Comparison of ENCODE assay signal across 9 cellular contexts in the genomic region with DNA sequence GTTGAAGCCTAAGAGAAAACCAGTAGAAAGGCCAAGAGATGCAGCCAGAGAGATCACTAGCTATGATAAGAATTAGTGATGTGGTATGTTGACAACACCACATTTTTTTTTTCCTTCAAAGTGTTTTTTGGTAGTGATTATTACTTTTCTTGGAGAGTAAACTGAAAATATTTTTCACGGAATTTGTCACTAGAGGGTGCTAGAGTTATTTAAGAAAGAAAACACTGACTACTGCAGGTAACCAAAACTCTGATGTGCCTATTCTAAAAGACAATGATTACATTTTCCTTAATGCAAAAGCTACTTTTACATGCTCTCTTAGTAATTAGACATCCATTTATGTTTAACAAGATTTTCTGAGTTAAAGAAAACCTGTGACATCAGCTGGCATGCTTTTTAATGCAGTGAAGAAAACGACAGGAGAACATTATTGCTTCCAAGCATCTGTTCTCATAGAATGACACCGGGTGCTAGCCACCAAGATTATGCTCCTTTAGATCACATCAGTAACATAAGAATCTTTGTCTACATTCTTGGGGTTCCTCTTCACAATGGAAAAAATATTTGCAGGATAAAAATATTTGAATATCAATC. TPM values are rescaled to one million over a fixed set of nuclear protein-coding genes. Genes with fewer than 3 reads are reported as not detected.
DNase-seq lines count a peak whose midpoint lies in the region; ATAC-seq and TF ChIP-seq lines count a peak whose summit lies in the region.
"Had no signal": no experiment of that assay in that cellular context is flagged by ENCODE, and none has a peak within 500 bp of the region (broad histone marks: within the 10 kb centered on the region; RNA-seq: fewer than 3 reads in every experiment).

No MANE protein-coding gene starts in this region.

- no peaks in the 10 kb centered on the region for H3K9me2 ChIP-seq in hepatocyte (replicated peaks; ENCODE audit: insufficient read depth)

- H3K36me3 ChIP-seq in heart right ventricle, result peaks cover 0 to 7% (median 0%) of the 10 kb centered on the region in 9 donors
- no peaks in the 10 kb centered on the region for H3K36me3 ChIP-seq in hepatocyte (replicated peaks; ENCODE audit: insufficient read depth, low read depth)
- no peaks in the 10 kb centered on the region for H3K36me3 ChIP-seq in upper lobe of left lung

- H3K27me3 Mint-ChIP-seq in activated CD4-positive, alpha-beta memory T cell treated with anti-CD3 and anti-CD28 coated beads for 36 hours, result no peaks in the 10 kb centered on the region
- H3K27me3 Mint-ChIP-seq: activated naive CD8-positive, alpha-beta T cell had no signal

- intact Hi-C loops in heart right ventricle (cut with DNase I), result loop anchor here (1.0 to 10.0 kb wide), 6 partner anchors 183 to 293 kb away; a partner anchor contains a TSS
- intact Hi-C loops in right cardiac atrium (cut with DNase I), result loop anchor here (2.0 to 5.0 kb wide), 3 partner anchors 290 to 295 kb away; a partner anchor contains a TSS
- intact Hi-C loops in activated CD4-positive, alpha-beta memory T cell treated with anti-CD3 and anti-CD28 coated beads for 36 hours (cut with micrococcal nuclease), result loop anchor here (1.0 kb wide), 1 partner anchor 293 kb away; no protein-coding TSS in a partner anchor

- H2AFZ ChIP-seq in hepatocyte, result no peak overlapping the region

- H3K4me3 Mint-ChIP-seq in activated CD4-positive, alpha-beta memory T cell treated with anti-CD3 and anti-CD28 coated beads for 36 hours, result no peak overlapping the region
- H3K4me3 Mint-ChIP-seq: activated naive CD8-positive, alpha-beta T cell had no signal

- H3K36me3 Mint-ChIP-seq in activated CD4-positive, alpha-beta memory T cell treated with anti-CD3 and anti-CD28 coated beads for 36 hours, result no peaks in the 10 kb centered on the region
- H3K36me3 Mint-ChIP-seq: activated naive CD8-positive, alpha-beta T cell had no signal

- ATAC-seq in heart right ventricle (no peak), right cardiac atrium (no peak), upper lobe of left lung (ENCODE audit: low FRiP score in 2 of 2) (peak in 1 of 2 donors; percentile 42)

- TF ChIP-seq POLR2A in upper lobe of left lung (IDR thresholded peaks at IDR 0.05), result no peak

- no peaks in the 10 kb centered on the region for H4K20me1 ChIP-seq in hepatocyte (ENCODE audit: insufficient read depth, poor library complexity, severe bottlenecking)

- no peaks in the 10 kb centered on the region for H3K9me3 ChIP-seq in heart right ventricle
- H3K9me3 ChIP-seq in right cardiac atrium (ENCODE audit: control insufficient read depth, low read length), result no peaks in the 10 kb centered on the region
- no peaks in the 10 kb centered on the region for H3K9me3 ChIP-seq in hepatocyte (ENCODE audit: low read depth)
- H3K9me3 ChIP-seq in upper lobe of left lung, result no peaks in the 10 kb centered on the region

- CTCF ChIA-PET in activated CD4-positive, alpha-beta memory T cell treated with anti-CD3 and anti-CD28 coated beads for 36 hours (lab: Charles Lee), result interaction anchor here (0.6 to 10.9 kb wide), 27 partner anchors 10 to 1091 kb away, joined by 3 to 174 read pairs (median 5); a partner anchor contains a TSS

- POLR2A ChIA-PET in activated CD4-positive, alpha-beta memory T cell treated with anti-CD3 and anti-CD28 coated beads for 36 hours (lab: Charles Lee), result no interaction called here

- no peaks in the 10 kb centered on the region for H3K9me3 Mint-ChIP-seq in activated CD4-positive, alpha-beta memory T cell treated with anti-CD3 and anti-CD28 coated beads for 36 hours

- H3K27ac ChIP-seq in heart right ventricle, result no peak overlapping the region
- H3K27ac ChIP-seq in right cardiac atrium (ENCODE audit: low read length), result no peak overlapping the region
- H3K27ac ChIP-seq in hepatocyte, result no peak overlapping the region
- H3K27ac ChIP-seq in upper lobe of left lung, result no peak overlapping the region

- peak in 8 of 9 donors; percentile 23 to 75 (median 56) for TF ChIP-seq CTCF in heart right ventricle (IDR thresholded peaks at IDR 0.05)
- peak; percentile 65 for TF ChIP-seq CTCF in hepatocyte (IDR thresholded peaks at IDR 0.05; ENCODE audit: poor library complexity)
- TF ChIP-seq CTCF in upper lobe of left lung (IDR thresholded peaks at IDR 0.05), result peak in 4 of 6 experiments; percentile 0 to 34 (median 27)

- H3K27me3 ChIP-seq in heart right ventricle (no peaks in the 10 kb centered on the region), right cardiac atrium (ENCODE audit: control insufficient read depth, insufficient read depth) (no peaks in the 10 kb centered on the region), hepatocyte (no peaks in the 10 kb centered on the region), upper lobe of left lung (no peaks in the 10 kb centered on the region)

- H3K4me1 ChIP-seq in heart right ventricle (no peaks in the 10 kb centered on the region), right cardiac atrium (ENCODE audit: control insufficient read depth, insufficient read depth, low read length) (no peaks in the 10 kb centered on the region), hepatocyte (ENCODE audit: insufficient read depth) (no peaks in the 10 kb centered on the region), upper lobe of left lung (no peaks in the 10 kb centered on the region)

- no peaks in the 10 kb centered on the region for H3K4me1 Mint-ChIP-seq in activated CD4-positive, alpha-beta memory T cell treated with anti-CD3 and anti-CD28 coated beads for 36 hours (ENCODE audit: low read depth)

- H3K4me3 ChIP-seq in heart right ventricle, result no peak overlapping the region
- H3K4me3 ChIP-seq in right cardiac atrium (ENCODE audit: low read length), result no peak overlapping the region
- H3K4me3 ChIP-seq in hepatocyte, result no peak overlapping the region
- H3K4me3 ChIP-seq in upper lobe of left lung, result no peak overlapping the region

- H3K79me2 ChIP-seq in hepatocyte, result no peaks in the 10 kb centered on the region

- DNase-seq in heart right ventricle (no peak), right cardiac atrium (no peak), M059J (ENCODE audit: low read depth) (peak; percentile 56), SW480 (ENCODE audit: low spot score) (peak; percentile 38), hepatocyte (ENCODE audit: low spot score) (peak; percentile 72), upper lobe of left lung (no peak), GM19238 (ENCODE audit: insufficient read length, low spot score) (no peak)
- DNase-seq in activated CD4-positive, alpha-beta memory T cell treated with anti-CD3 and anti-CD28 coated beads for 36 hours, result no peak

- no peak for TF ChIP-seq EP300 in upper lobe of left lung (IDR thresholded peaks at IDR 0.05)

- H3K27ac Mint-ChIP-seq in activated CD4-positive, alpha-beta memory T cell treated with anti-CD3 and anti-CD28 coated beads for 36 hours, result no peak overlapping the region
- H3K27ac Mint-ChIP-seq: activated naive CD8-positive, alpha-beta T cell had no signal

- H3K4me2 ChIP-seq in hepatocyte, result no peak overlapping the region

- 30 to 47% methylated on average over 3 of the region's 3 CpGs for WGBS in heart right ventricle, 2 donors
- 49% methylated on average over 3 of the region's 3 CpGs for WGBS in right cardiac atrium
- WGBS in hepatocyte (ENCODE audit: low lambda C conversion rate, missing lambda C conversion rate), result 53% methylated on average over 3 of the region's 3 CpGs
- 47 to 60% methylated on average over 3 of the region's 3 CpGs for WGBS in upper lobe of left lung, 2 donors

RNA-seq across cellular contexts. Expression of a gene that starts 28.8 kb away (rescaled TPM):
- 1 to 10 TPM; 2.8 to 4.2 (median 3.4) TPM for total RNA-seq in heart right ventricle
- 1 to 10 TPM; 1.9 to 2.5 TPM for polyA plus RNA-seq in heart right ventricle
- 1 to 10 TPM; 4.3 to 6.3 (median 5.7) TPM for total RNA-seq in right cardiac atrium
- 3.6 TPM for polyA plus RNA-seq in right cardiac atrium
- 1.9 and 5.1 TPM in 2 replicates for total RNA-seq in M059J (2014; rRNA removed; shearing (Covaris generic))
- total RNA-seq in hepatocyte, result 6.2 and 6.5 TPM in 2 replicates
- polyA plus RNA-seq in hepatocyte, result 4.7 and 5.4 TPM in 2 replicates
- total RNA-seq in upper lobe of left lung, result 1 to 10 TPM; 2.3 to 5.2 (median 3.7) TPM
- 1 to 10 TPM; 2.6 TPM for total RNA-seq in activated CD4-positive, alpha-beta memory T cell treated with anti-CD3 and anti-CD28 coated beads for 36 hours

RNA-seq across cellular contexts. Expression of a gene that starts 28.9 kb away (rescaled TPM):
- total RNA-seq in heart right ventricle, result 10 to 100 TPM; 12.7 to 23.4 (median 17.0) TPM
- polyA plus RNA-seq in heart right ventricle, result 10 to 100 TPM in 1 of 2 donors, 1 to 10 TPM in 1; 5.3 to 13.6 TPM
- 10 to 100 TPM; 15.1 to 31.1 (median 18.5) TPM for total RNA-seq in right cardiac atrium
- polyA plus RNA-seq in right cardiac atrium, result 5.8 TPM
- total RNA-seq in M059J (2014; rRNA removed; shearing (Covaris generic)), result 77.2 and 90.9 TPM in 2 replicates
- 92.8 and 106 TPM in 2 replicates for total RNA-seq in hepatocyte
- 83.4 and 94.9 TPM in 2 replicates for polyA plus RNA-seq in hepatocyte
- total RNA-seq in upper lobe of left lung, result 10 to 100 TPM in 5 of 6 donors, 1 to 10 TPM in 1; 7.8 to 36.3 (median 29.6) TPM
- total RNA-seq in activated CD4-positive, alpha-beta memory T cell treated with anti-CD3 and anti-CD28 coated beads for 36 hours, result 10 to 100 TPM; 20.7 to 24.6 TPM

Comparison
In these comparisons a context has a peak if more than half of its experiments do, and no peak if none do; other contexts are left out.
1. DNase-seq: peak in M059J (single experiment), SW480 (single experiment) and hepatocyte (single experiment); none in heart right ventricle (0 of 2), right cardiac atrium (0 of 3), upper lobe of left lung (0 of 2), GM19238 (single experiment) and activated CD4-positive, alpha-beta memory T cell treated with anti-CD3 and anti-CD28 coated beads for 36 hours (single experiment).
2. Peak in every context shown above with its lines, with median percentiles within 50 percentile points of each other: CTCF ChIP-seq.